18 cellular contexts compared by ENCODE assay signal in the genomic region with DNA sequence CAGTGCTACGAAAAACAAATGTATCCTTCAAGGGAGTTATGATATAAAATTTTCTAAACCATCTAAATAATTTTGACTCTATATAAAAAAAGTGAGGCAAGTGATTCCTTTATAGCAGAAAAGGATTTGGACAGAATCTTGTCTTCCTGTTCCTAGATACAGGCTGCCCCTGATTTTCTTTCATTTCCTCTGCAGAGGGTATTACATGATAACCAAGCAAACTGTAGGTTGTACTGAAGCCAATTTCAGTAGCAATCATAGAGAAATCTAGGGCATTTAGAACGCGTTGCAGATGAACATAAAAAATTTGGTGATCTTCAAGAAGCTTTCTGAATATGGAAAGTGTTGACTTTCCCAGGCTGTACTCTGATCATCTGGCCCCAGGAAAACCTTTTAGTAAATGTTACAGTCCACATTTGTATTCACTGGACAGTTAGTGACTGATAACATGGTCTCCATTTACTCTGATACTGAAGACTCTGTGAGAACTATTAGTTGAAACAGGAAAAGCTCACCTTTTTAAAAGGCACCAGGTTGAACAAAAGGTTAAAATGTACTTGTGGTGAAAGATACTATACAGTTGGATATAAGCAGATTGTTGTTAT. TPM values are rescaled to one million over a fixed set of nuclear protein-coding genes. Genes with fewer than 3 reads are reported as not detected.
DNase-seq lines count a peak whose midpoint lies in the region; ATAC-seq, FAIRE-seq and TF ChIP-seq lines count a peak whose summit lies in the region.
"Had no signal": no experiment of that assay in that cellular context is flagged by ENCODE, and none has a peak within 500 bp of the region (broad histone marks: within the 10 kb centered on the region; RNA-seq: fewer than 3 reads in every experiment).

No MANE protein-coding gene starts in this region.

- intact Hi-C loops in prostate gland (cut with DNase I): no loop called here

- peaks cover 98% of the 10 kb centered on the region for H3K79me2 ChIP-seq in osteoblast (ENCODE audit: insufficient read depth, low read length)

- WGBS in prostate gland: 80% methylated on average over 3 of the region's 3 CpGs

- H3K4me2 ChIP-seq in osteoblast (ENCODE audit: insufficient read depth, low read length): no peak overlapping the region
- H3K4me2 ChIP-seq: PC-9 had no signal

- no peaks in the 10 kb centered on the region for H3K27me3 ChIP-seq in osteoblast (ENCODE audit: insufficient read depth, low read length)
- H3K27me3 ChIP-seq in MG63: no peaks in the 10 kb centered on the region
- H3K27me3 ChIP-seq in prostate gland (replicated peaks; ENCODE audit: insufficient read depth): no peaks in the 10 kb centered on the region

- no peak for ATAC-seq in activated CD4-positive, CD25-positive, alpha-beta regulatory T cell treated with anti-CD3 and anti-CD28 coated beads, Interleukin-2, amount 50 U/mL, for 24 hours

- H3K36me3 ChIP-seq in osteoblast (ENCODE audit: insufficient read depth, low read length) (no peaks in the 10 kb centered on the region), MG63 (no peaks in the 10 kb centered on the region), prostate gland (no peaks in the 10 kb centered on the region)
- H3K36me3 ChIP-seq: HAP-1 had no signal

- H3K27ac ChIP-seq in osteoblast (ENCODE audit: low read depth, low read length) (peak overlapping the region; percentile 4), prostate gland (no peak overlapping the region)
- H3K27ac ChIP-seq: PC-9 had no signal

- TF ChIP-seq POLR2A in GM12891 (IDR thresholded peaks at IDR 0.05; ENCODE audit: low read depth, low read length) (no peak), H54 (IDR thresholded peaks at IDR 0.05; ENCODE audit: low read depth, low read length) (no peak), prostate gland (IDR thresholded peaks at IDR 0.05) (no peak)

- H4K20me1 ChIP-seq in osteoblast (ENCODE audit: insufficient read depth, low read length): peaks cover 14% of the 10 kb centered on the region

- H3K9me3 ChIP-seq in osteoblast (ENCODE audit: low read depth, low read length) (no peaks in the 10 kb centered on the region), MG63 (no peaks in the 10 kb centered on the region), prostate gland (no peaks in the 10 kb centered on the region)
- H3K9me3 ChIP-seq: HAP-1 had no signal

- no peak for DNase-seq in GM12891 (ENCODE audit: insufficient read length, low spot score)
- DNase-seq in H54 (ENCODE audit: insufficient read length, low spot score): no peak
- peak; percentile 37 for DNase-seq in dermis blood vessel endothelial cell
- no peak for DNase-seq in osteoblast (ENCODE audit: insufficient read length, low spot score, missing footprints)
- no peak for DNase-seq in MG63
- no peak for DNase-seq in prostate gland (ENCODE audit: low spot score)
- no peak for DNase-seq in GM19240 (ENCODE audit: insufficient read length, low spot score)
- DNase-seq: ACHN; Calu3; CD4-positive, alpha-beta T cell; GDM1; NCI-H1048; NCI-H1694 treated with DMSO at 0.1 percent for 48 hours; NCI-H446 treated with DMSO at 0.1 percent for 48 hours; NCI-H748 treated with DMSO at 0.1 percent for 48 hours; PC-9 had no signal

- no peak for TF ChIP-seq CTCF in osteoblast (IDR thresholded peaks at IDR 0.05; ENCODE audit: extremely low read depth, low read depth, low read length)
- no peak for TF ChIP-seq CTCF in prostate gland (IDR thresholded peaks at IDR 0.05)

- FAIRE-seq in GM12891 (lab: Jason Lieb, UNC) (no peak), H54 (lab: Jason Lieb, UNC) (peak; percentile 88)

- peaks cover 49% of the 10 kb centered on the region for H3K4me1 ChIP-seq in osteoblast (ENCODE audit: insufficient read depth, low read length)
- no peaks in the 10 kb centered on the region for H3K4me1 ChIP-seq in prostate gland (replicated peaks)

- H3K4me3 ChIP-seq in osteoblast (ENCODE audit: insufficient read depth, low read length): no peak overlapping the region
- H3K4me3 ChIP-seq in MG63: no peak overlapping the region
- H3K4me3 ChIP-seq in prostate gland: no peak overlapping the region
- H3K4me3 ChIP-seq: HAP-1, PC-9 had no signal

- H2AFZ ChIP-seq in osteoblast (ENCODE audit: low read length): no peak overlapping the region
- H2AFZ ChIP-seq: PC-9 had no signal

TF ChIP-seq in GM12891, 5 proteins besides CTCF, POLR2A, EP300 and RAD21:
- TF ChIP-seq SPI1 (IDR thresholded peaks at IDR 0.05; ENCODE audit: low read depth, low read length): 0 out of 2 replicates have a peak, but pooled peaks have one; percentile 3
- TF ChIP-seq TAF1 (IDR thresholded peaks at IDR 0.05; ENCODE audit: low read depth, low read length): no peak

RNA-seq across cellular contexts. Expression of gene UTS2B, which starts 9.1 kb away (rescaled TPM):
- polyA plus RNA-seq in GM12891 (2012; ENCODE audit: low read depth, missing spikeins): 0.17 TPM
- total RNA-seq in dermis blood vessel endothelial cell (0.68 TPM in 1 of 2 replicates, not detected in the other), osteoblast (0.59 and 1.1 TPM in 2 replicates), prostate gland (1 to 10 TPM in 1 of 2 donors, under 1 TPM in 1; 0.18 to 4.3 TPM)
- not detected in 2 replicates for total RNA-seq in MG63 (2014; rRNA removed; shearing (Covaris generic); ENCODE audit: low replicate concordance)
- total RNA-seq: CD4-positive, alpha-beta T cell had no signal

RNA-seq across cellular contexts. Expression of gene CCDC50, which starts 10.2 kb away (rescaled TPM):
- 37.5 TPM for polyA plus RNA-seq in GM12891 (2012; ENCODE audit: low read depth, missing spikeins)
- 267 and 372 TPM in 2 replicates for total RNA-seq in dermis blood vessel endothelial cell
- total RNA-seq in osteoblast: 74.8 and 78.2 TPM in 2 replicates
- total RNA-seq in MG63 (2014; rRNA removed; shearing (Covaris generic); ENCODE audit: low replicate concordance): 65.4 and 93.9 TPM in 2 replicates
- 10 to 100 TPM; 56.0 to 84.7 TPM for total RNA-seq in prostate gland
